ENCODE assay signal across 1 cellular context in the genomic region with DNA sequence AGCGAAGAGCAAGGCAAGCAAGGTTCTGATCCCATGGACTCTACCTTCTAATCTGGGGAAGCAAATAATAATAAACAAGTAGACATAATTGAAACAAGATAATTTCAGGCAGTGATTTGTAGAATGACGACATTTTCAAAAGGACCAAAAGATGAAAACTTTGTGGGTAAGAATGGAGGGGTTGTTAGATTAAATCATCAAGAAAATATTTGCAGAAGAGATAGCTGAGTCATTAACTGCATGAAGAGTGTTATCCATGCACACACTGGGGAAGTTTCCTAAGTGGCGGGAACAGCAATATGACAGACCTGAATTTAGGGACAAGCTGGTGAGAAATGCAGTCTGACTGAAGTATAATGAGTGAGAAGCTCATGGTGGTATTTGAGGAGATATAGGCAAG.
TF ChIP-seq lines count a peak whose summit lies in the region.

No MANE protein-coding gene starts in this region.

TF ChIP-seq in K562, 482 proteins besides CTCF, POLR2A, EP300 and RAD21 (continued from another document):
- TF ChIP-seq, protein P1, sequence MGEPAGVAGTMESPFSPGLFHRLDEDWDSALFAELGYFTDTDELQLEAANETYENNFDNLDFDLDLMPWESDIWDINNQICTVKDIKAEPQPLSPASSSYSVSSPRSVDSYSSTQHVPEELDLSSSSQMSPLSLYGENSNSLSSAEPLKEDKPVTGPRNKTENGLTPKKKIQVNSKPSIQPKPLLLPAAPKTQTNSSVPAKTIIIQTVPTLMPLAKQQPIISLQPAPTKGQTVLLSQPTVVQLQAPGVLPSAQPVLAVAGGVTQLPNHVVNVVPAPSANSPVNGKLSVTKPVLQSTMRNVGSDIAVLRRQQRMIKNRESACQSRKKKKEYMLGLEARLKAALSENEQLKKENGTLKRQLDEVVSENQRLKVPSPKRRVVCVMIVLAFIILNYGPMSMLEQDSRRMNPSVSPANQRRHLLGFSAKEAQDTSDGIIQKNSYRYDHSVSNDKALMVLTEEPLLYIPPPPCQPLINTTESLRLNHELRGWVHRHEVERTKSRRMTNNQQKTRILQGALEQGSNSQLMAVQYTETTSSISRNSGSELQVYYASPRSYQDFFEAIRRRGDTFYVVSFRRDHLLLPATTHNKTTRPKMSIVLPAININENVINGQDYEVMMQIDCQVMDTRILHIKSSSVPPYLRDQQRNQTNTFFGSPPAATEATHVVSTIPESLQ (CRISPR knock-in tag; IDR thresholded peaks at IDR 0.05): no peak
- TF ChIP-seq TEAD4 (IDR thresholded peaks at IDR 0.05; ENCODE audit: low read length) (peak; percentile 58), TEAD4 (CRISPR knock-in tag; IDR thresholded peaks at IDR 0.05; ENCODE audit: borderline replicate concordance) (no peak), SRF (CRISPR knock-in tag; IDR thresholded peaks at IDR 0.05) (no peak), ATF3 (IDR thresholded peaks at IDR 0.05) (peak; percentile 42; the same call in 1 of the 2 replicates), ATF3 (CRISPR knock-in tag; conservative IDR thresholded peaks at IDR 0.05) (no peak), GATAD2A (IDR thresholded peaks at IDR 0.05) (0 out of 2 replicates have a peak, but pooled peaks have one; percentile 24), ILF3 (IDR thresholded peaks at IDR 0.05; ENCODE audit: borderline replicate concordance) (no peak), ARID1B (IDR thresholded peaks at IDR 0.05) (peak; percentile 66; the same call in 1 of the 2 replicates), E2F6 (IDR thresholded peaks at IDR 0.05; ENCODE audit: borderline replicate concordance in 1 of 2, extremely low read depth in 1 of 2, insufficient read depth in 1 of 2, insufficient read length in 1 of 2, low read depth in 1 of 2, low read length in 1 of 2, poor library complexity in 1 of 2, severe bottlenecking in 1 of 2) (peak in 1 of 2 experiments; percentile 12), HNRNPH1 (optimal IDR thresholded peaks at IDR 0.05; ENCODE audit: low read depth, low read length) (no peak), RCOR1 (IDR thresholded peaks at IDR 0.05; ENCODE audit: borderline replicate concordance in 1 of 2, low read depth in 2 of 2, low read length in 2 of 2) (peak in 1 of 2 experiments; percentile 43; a peak in 1 of 4 replicates), KDM1A (IDR thresholded peaks at IDR 0.05) (peak; percentile 49 to 50; a peak in 2 of 4 replicates), SMARCA4 (IDR thresholded peaks at IDR 0.05) (0 out of 2 replicates have a peak, but pooled peaks have one; percentile 24), C11orf30 (IDR thresholded peaks at IDR 0.05; ENCODE audit: low read depth) (peak; percentile 48), CBFA2T3 (IDR thresholded peaks at IDR 0.05) (peak; percentile 66), ZNF316 (IDR thresholded peaks at IDR 0.05) (peak; percentile 61), CHAMP1 (IDR thresholded peaks at IDR 0.05) (0 out of 2 replicates have a peak, but pooled peaks have one; percentile 49), HDAC2 (IDR thresholded peaks at IDR 0.05) (peak; percentile 31; the same call in 1 of the 2 replicates), TAL1 (IDR thresholded peaks at IDR 0.05) (peak; percentile 44; the same call in 1 of the 2 replicates), SMARCE1 (IDR thresholded peaks at IDR 0.05) (peak; percentile 50; the same call in 1 of the 2 replicates), ZNF780A (CRISPR knock-in tag; IDR thresholded peaks at IDR 0.05) (no peak)
